In genomic region chr11:94732617-94733292, GRCh38 we compare ENCODE assay signal across 11 cellular contexts. TPM values are rescaled to one million over a fixed set of nuclear protein-coding genes. Genes with fewer than 3 reads are reported as not detected.
A peak's percentile ranks its signal among the peaks of the same experiment; 100 is the strongest.
DNase-seq lines count a peak whose midpoint lies in the region; ATAC-seq and TF ChIP-seq lines count a peak whose summit lies in the region.
"Had no signal": no experiment of that assay in that cellular context is flagged by ENCODE, and none has a peak within 500 bp of the region (broad histone marks: within the 10 kb centered on the region; RNA-seq: fewer than 3 reads in every experiment).

No MANE protein-coding gene starts in this region.

- H3K4me1 Mint-ChIP-seq in chondrocyte (ENCODE audit: low read depth), result peaks cover 14% of the 10 kb centered on the region
- H3K4me1 Mint-ChIP-seq: CD4-positive, CD25-positive, alpha-beta regulatory T cell had no signal

- H3K36me3 Mint-ChIP-seq in chondrocyte (ENCODE audit: low read depth), result no peaks in the 10 kb centered on the region
- H3K36me3 Mint-ChIP-seq: CD4-positive, CD25-positive, alpha-beta regulatory T cell had no signal

- no peaks in the 10 kb centered on the region for H3K27me3 Mint-ChIP-seq in chondrocyte (ENCODE audit: low read depth)

- H3K4me3 Mint-ChIP-seq in chondrocyte (ENCODE audit: unreplicated experiment), result no peak overlapping the region
- H3K4me3 Mint-ChIP-seq: CD4-positive, CD25-positive, alpha-beta regulatory T cell had no signal

- H3K9me3 Mint-ChIP-seq in chondrocyte (ENCODE audit: low read depth), result no peaks in the 10 kb centered on the region

- TF ChIP-seq CTCF in chondrocyte (IDR thresholded peaks at IDR 0.05), result no peak

- in situ Hi-C loops in ACHN (cut with HindIII; ENCODE audit: low pct_ligation_motif_present, low pct_unique_long_range_greater_than_20kb, low sequenced_read_pairs), result no loop called here

- DNase-seq in A172 (ENCODE audit: low spot score) (peak; percentile 85), NCI-H146 (lab: John Stamatoyannopoulos, UW) (peak; percentile 62), chondrocyte (ENCODE audit: low spot score) (no peak), left lobe of liver (ENCODE audit: low spot score) (no peak), NCI-H187 treated with DMSO at 0.1 percent for 48 hours (lab: John Stamatoyannopoulos, UW) (no peak), COLO829 (ENCODE audit: low spot score) (no peak), ecto neural progenitor cell (ENCODE audit: low spot score) (no peak), ACHN (no peak)
- DNase-seq: activated gamma-delta T cell treated with Interleukin-2 at 50 U/mL for 16 hours; CD4-positive, CD25-positive, alpha-beta regulatory T cell; RPMI8226 had no signal

- ATAC-seq in left lobe of liver, result peak; percentile 61

- H3K27ac Mint-ChIP-seq in chondrocyte (ENCODE audit: unreplicated experiment), result peak overlapping the region; percentile 55
- H3K27ac Mint-ChIP-seq: CD4-positive, CD25-positive, alpha-beta regulatory T cell had no signal

RNA-seq across cellular contexts. Expression of gene AMOTL1, which starts 35.4 kb away (rescaled TPM):
- 10.8 and 12.2 TPM in 2 replicates for total RNA-seq in A172 (2014; rRNA removed; shearing (Covaris generic))
- total RNA-seq in chondrocyte, result 45.6 to 70.2 TPM (median 47.2 TPM) in 3 replicates
- 22.9 TPM for total RNA-seq in left lobe of liver

Comparison
In these comparisons a context has a peak if more than half of its experiments do, and no peak if none do; other contexts are left out.
1. DNase-seq: peak in A172 (single experiment) and NCI-H146 (single experiment); none in chondrocyte (single experiment), left lobe of liver (single experiment), NCI-H187 treated with DMSO at 0.1 percent for 48 hours (single experiment), COLO829 (single experiment), ecto neural progenitor cell (single experiment) and ACHN (single experiment).